Comparison of ENCODE assay signal across 13 cellular contexts in the genomic region with DNA sequence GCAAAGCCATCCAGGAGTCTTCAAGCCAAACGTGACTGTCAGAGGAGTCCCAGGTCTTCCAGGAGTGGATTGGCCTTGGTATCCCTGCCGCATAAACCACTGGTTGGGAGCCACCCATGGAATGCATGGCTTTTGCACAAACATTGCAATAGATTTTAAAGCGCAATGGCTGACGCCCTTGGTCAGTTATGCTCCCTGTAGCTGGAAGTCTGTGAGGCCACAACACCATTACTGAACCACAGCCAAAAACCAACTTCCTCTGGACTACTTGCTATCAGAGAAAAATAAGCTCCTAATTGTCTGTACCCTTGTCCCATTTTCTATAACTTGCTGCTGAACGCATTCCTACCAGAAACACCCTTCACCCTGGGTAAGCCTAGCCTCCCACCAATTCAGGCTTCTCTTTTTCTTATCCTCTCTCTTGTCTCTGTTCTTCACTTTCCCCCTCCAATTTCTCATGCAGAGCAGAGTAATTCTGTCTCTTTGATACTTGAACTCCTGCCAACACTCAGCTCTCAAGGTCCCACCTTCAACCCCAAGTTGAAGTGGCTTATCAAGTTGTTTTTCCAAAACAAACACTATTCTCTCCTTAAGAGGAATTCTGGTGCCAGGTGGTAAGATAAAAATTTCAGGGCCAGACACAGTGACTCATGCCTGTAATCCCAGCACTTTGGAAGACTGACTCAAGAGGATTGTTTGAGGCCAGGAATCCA.
DNase-seq lines count a peak whose midpoint lies in the region; ATAC-seq and TF ChIP-seq lines count a peak whose summit lies in the region.
"Had no signal": no experiment of that assay in that cellular context is flagged by ENCODE, and none has a peak within 500 bp of the region (broad histone marks: within the 10 kb centered on the region; RNA-seq: fewer than 3 reads in every experiment).

No MANE protein-coding gene starts in this region.

- no peaks in the 10 kb centered on the region for H3K79me2 ChIP-seq in HCT116 (ENCODE audit: insufficient read depth, low read length)

- CTCF ChIA-PET in HCT116 (lab: Charles Lee), result no interaction called here

- TF ChIP-seq RAD21 in HCT116 (IDR thresholded peaks at IDR 0.05; ENCODE audit: low read depth), result no peak

- H3K9me2 ChIP-seq in HCT116 (ENCODE audit: insufficient read depth), result no peaks in the 10 kb centered on the region

- peaks cover 2% of the 10 kb centered on the region for H3K4me1 Mint-ChIP-seq in activated naive CD8-positive, alpha-beta T cell treated with anti-CD3 and anti-CD28 coated beads for 36 hours
- H3K4me1 Mint-ChIP-seq in stimulated activated naive B cell treated with anti-CD40 and anti-IgM and Interleukin-4, amounts not matched to agents 10 μg/mL and 1 μg/mL and 100 μg/mL, for 72 hours, result peaks cover 0 to 3% of the 10 kb centered on the region in 2 donors
- H3K4me1 Mint-ChIP-seq: WTC11 had no signal

- DNase-seq in HCT116 (ENCODE audit: low read depth, low spot score) (no peak), NCI-H2196 (lab: John Stamatoyannopoulos, UW; ENCODE audit: unreplicated experiment) (peak; percentile 19), brain microvascular endothelial cell (peak; percentile 41), myocyte (ENCODE audit: low read depth) (peak; percentile 48), hippocampal formation (lab: John Stamatoyannopoulos, UW) (no peak)
- no peak for DNase-seq in activated T-cell treated with anti-CD3 and anti-CD28 coated beads, Interleukin-2, amount 50 U/mL, for 1 hour
- no peak for DNase-seq in activated naive CD8-positive, alpha-beta T cell treated with anti-CD3 and anti-CD28 coated beads for 36 hours
- no peak for DNase-seq in stimulated activated naive B cell treated with anti-CD40 and anti-IgM and Interleukin-4, amounts not matched to agents 10 μg/mL and 1 μg/mL and 100 μg/mL, for 72 hours
- DNase-seq: effector memory CD4-positive, alpha-beta T cell; nephron progenitor cell; OCI-M1; stimulated activated naive CD8-positive, alpha-beta T cell treated with anti-CD3 and anti-CD28 coated beads, Interleukin-15, Interleukin-2, amounts not matched to agents 100 U/mL and 50 U/mL, for 24 hours had no signal

- H3K27ac ChIP-seq in HCT116 (ENCODE audit: low read depth, low read length), result no peak overlapping the region
- no peak overlapping the region for H3K27ac ChIP-seq in brain microvascular endothelial cell

- peaks cover 15 to 16% of the 10 kb centered on the region in 2 experiments for H3K4me1 ChIP-seq in HCT116 (ENCODE audit: control insufficient read depth in 1 of 2, insufficient read depth in 2 of 2, low read length in 2 of 2)

- no peak overlapping the region for H3K9ac ChIP-seq in HCT116 (ENCODE audit: low read length)

- H3K27me3 ChIP-seq in HCT116 (ENCODE audit: insufficient read depth, low read length) (no peaks in the 10 kb centered on the region), brain microvascular endothelial cell (replicated peaks) (no peaks in the 10 kb centered on the region)

- peak overlapping the region; percentile 42 for H3K4me2 ChIP-seq in HCT116 (ENCODE audit: low read length)

- peaks cover 3% of the 10 kb centered on the region for H3K27me3 Mint-ChIP-seq in activated naive CD8-positive, alpha-beta T cell treated with anti-CD3 and anti-CD28 coated beads for 36 hours
- no peaks in the 10 kb centered on the region for H3K27me3 Mint-ChIP-seq in stimulated activated naive B cell treated with anti-CD40 and anti-IgM and Interleukin-4, amounts not matched to agents 10 μg/mL and 1 μg/mL and 100 μg/mL, for 72 hours

- H3K9me3 ChIP-seq in HCT116 (ENCODE audit: control insufficient read depth in 1 of 2, insufficient read depth in 1 of 2, low read depth in 1 of 2, low read length in 2 of 2), result no peaks in the 10 kb centered on the region

- BruUV-seq in HCT116 (replicated peaks; lab: Mats Ljungman, UMichigan), result no TSS peak

- peaks cover 5% of the 10 kb centered on the region for H3K9me3 Mint-ChIP-seq in activated naive CD8-positive, alpha-beta T cell treated with anti-CD3 and anti-CD28 coated beads for 36 hours
- peaks cover 8 to 9% of the 10 kb centered on the region in 2 donors for H3K9me3 Mint-ChIP-seq in stimulated activated naive B cell treated with anti-CD40 and anti-IgM and Interleukin-4, amounts not matched to agents 10 μg/mL and 1 μg/mL and 100 μg/mL, for 72 hours

- H3K4me3 ChIP-seq in HCT116 (replicated peaks in 1 of 2; ENCODE audit: low read depth in 1 of 2, low read length in 2 of 2) (no peak overlapping the region), brain microvascular endothelial cell (ENCODE audit: low read depth, low read length) (no peak overlapping the region)

- no peak for TF ChIP-seq POLR2A in HCT116 (IDR thresholded peaks at IDR 0.05; ENCODE audit: borderline replicate concordance, extremely low read depth, insufficient read depth, insufficient read length)

- no peaks in the 10 kb centered on the region for H3K36me3 Mint-ChIP-seq in activated naive CD8-positive, alpha-beta T cell treated with anti-CD3 and anti-CD28 coated beads for 36 hours
- H3K36me3 Mint-ChIP-seq in stimulated activated naive B cell treated with anti-CD40 and anti-IgM and Interleukin-4, amounts not matched to agents 10 μg/mL and 1 μg/mL and 100 μg/mL, for 72 hours, result peaks cover under 1 to 15% of the 10 kb centered on the region in 2 donors

- H3K27ac Mint-ChIP-seq in activated naive CD8-positive, alpha-beta T cell treated with anti-CD3 and anti-CD28 coated beads for 36 hours, result no peak overlapping the region
- H3K27ac Mint-ChIP-seq in stimulated activated naive B cell treated with anti-CD40 and anti-IgM and Interleukin-4, amounts not matched to agents 10 μg/mL and 1 μg/mL and 100 μg/mL, for 72 hours, result no peak overlapping the region
- H3K27ac Mint-ChIP-seq: nephron progenitor cell, WTC11 had no signal

- no peaks in the 10 kb centered on the region for H3K36me3 ChIP-seq in HCT116 (ENCODE audit: control insufficient read depth in 1 of 2, insufficient read depth in 2 of 2, low read length in 2 of 2)
- H3K36me3 ChIP-seq in brain microvascular endothelial cell (replicated peaks), result no peaks in the 10 kb centered on the region

- intact Hi-C loops in HCT116 (cut with micrococcal nuclease), result no loop called here

- RAD21 ChIA-PET in HCT116 (lab: Charles Lee; ENCODE audit: low non-redundant PET in 1 of 2, low total read pairs in 2 of 2, uncharacterized antibody in 2 of 2, unreplicated experiment in 2 of 2), result no interaction called here

- H3K4me3 Mint-ChIP-seq in activated naive CD8-positive, alpha-beta T cell treated with anti-CD3 and anti-CD28 coated beads for 36 hours, result no peak overlapping the region
- H3K4me3 Mint-ChIP-seq in stimulated activated naive B cell treated with anti-CD40 and anti-IgM and Interleukin-4, amounts not matched to agents 10 μg/mL and 1 μg/mL and 100 μg/mL, for 72 hours, result no peak overlapping the region
- H3K4me3 Mint-ChIP-seq: nephron progenitor cell, WTC11 had no signal

- in situ Hi-C loops in brain microvascular endothelial cell (cut with HindIII; ENCODE audit: low pct_ligation_motif_present, low sequenced_read_pairs), result no loop called here

- H2AFZ ChIP-seq in HCT116 (ENCODE audit: low read depth, low read length, poor library complexity, severe bottlenecking), result no peak overlapping the region

- H4K20me1 ChIP-seq in HCT116 (ENCODE audit: insufficient read depth), result no peaks in the 10 kb centered on the region

- no peak for TF ChIP-seq CTCF in HCT116 (IDR thresholded peaks at IDR 0.05 in 2 of 3, conservative IDR thresholded peaks at IDR 0.05 in 1 of 3; ENCODE audit: borderline replicate concordance in 1 of 3, insufficient read depth in 1 of 3, low read depth in 2 of 3, low read length in 2 of 3)
- no peak for TF ChIP-seq CTCF in brain microvascular endothelial cell (IDR thresholded peaks at IDR 0.05; ENCODE audit: low read depth, low read length, missing control alignments)

- POLR2A ChIA-PET in HCT116 (lab: Charles Lee), result no interaction called here

- ATAC-seq in HCT116, result peak; percentile 64
- no peak for ATAC-seq in stimulated activated naive B cell treated with anti-CD40 and anti-IgM and Interleukin-4, amounts not matched to agents 10 μg/mL and 1 μg/mL and 100 μg/mL, for 72 hours (replicated peaks)
- ATAC-seq: stimulated activated naive CD8-positive, alpha-beta T cell treated with anti-CD3 and anti-CD28 coated beads, Interleukin-15, Interleukin-2, amounts not matched to agents 100 U/mL and 50 U/mL, for 24 hours; WTC11 had no signal

TF ChIP-seq in HCT116, 20 proteins besides CTCF, POLR2A, EP300 and RAD21:
- peak; percentile 44; the same call in 1 of the 2 replicates for TF ChIP-seq SP1 (IDR thresholded peaks at IDR 0.05; ENCODE audit: low read depth)
- TF ChIP-seq, protein P1, sequence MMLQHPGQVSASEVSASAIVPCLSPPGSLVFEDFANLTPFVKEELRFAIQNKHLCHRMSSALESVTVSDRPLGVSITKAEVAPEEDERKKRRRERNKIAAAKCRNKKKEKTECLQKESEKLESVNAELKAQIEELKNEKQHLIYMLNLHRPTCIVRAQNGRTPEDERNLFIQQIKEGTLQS (IDR thresholded peaks at IDR 0.05), result no peak
- peak; percentile 15 for TF ChIP-seq TCF7L2 (IDR thresholded peaks at IDR 0.05; ENCODE audit: borderline replicate concordance, extremely low read depth, insufficient read depth, insufficient read length)
- no peak for TF ChIP-seq ZNF274 (IDR thresholded peaks at IDR 0.05; ENCODE audit: low read depth, low read length)
- TF ChIP-seq EZH2 (IDR thresholded peaks at IDR 0.05), result no peak
- TF ChIP-seq EGR1 (IDR thresholded peaks at IDR 0.05; ENCODE audit: low read depth), result no peak
- peak; percentile 32 for TF ChIP-seq JUND (IDR thresholded peaks at IDR 0.05)
- 0 out of 2 replicates have a peak, but pooled peaks have one; percentile 40 for TF ChIP-seq SRF (IDR thresholded peaks at IDR 0.05; ENCODE audit: low read depth)
- TF ChIP-seq FOSL1 (IDR thresholded peaks at IDR 0.05; ENCODE audit: low read depth), result peak; percentile 51; the same call in 1 of the 2 replicates

Comparison
In these comparisons a context has a peak if more than half of its experiments do, and no peak if none do; other contexts are left out.
1. DNase-seq: peak in NCI-H2196 (single experiment), brain microvascular endothelial cell (single experiment) and myocyte (single experiment); none in HCT116 (single experiment), activated T-cell treated with anti-CD3 and anti-CD28 coated beads, Interleukin-2, amount 50 U/mL, for 1 hour (single experiment), activated naive CD8-positive, alpha-beta T cell treated with anti-CD3 and anti-CD28 coated beads for 36 hours (single experiment), hippocampal formation (0 of 2) and stimulated activated naive B cell treated with anti-CD40 and anti-IgM and Interleukin-4, amounts not matched to agents 10 μg/mL and 1 μg/mL and 100 μg/mL, for 72 hours (single experiment).